24 cellular contexts compared by ENCODE assay signal in the genomic region with DNA sequence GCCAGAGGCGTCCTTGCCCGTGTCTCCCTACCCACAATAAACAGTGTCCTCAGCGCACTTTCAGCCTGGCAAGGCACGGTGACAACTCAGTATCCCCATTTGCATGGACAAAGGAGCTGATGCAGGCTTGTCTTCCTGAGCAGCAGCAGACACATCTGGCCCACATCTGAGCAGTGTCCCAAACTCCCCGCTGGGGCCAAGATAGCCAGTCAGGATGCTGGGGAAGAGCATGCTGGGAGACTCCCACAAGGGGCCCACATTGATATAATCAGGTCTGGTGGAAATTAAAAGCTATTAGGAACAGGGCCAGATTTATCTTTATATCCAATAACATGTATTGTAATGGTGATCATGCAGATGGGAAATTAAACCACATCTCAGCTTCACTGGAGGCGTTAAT. TPM values are rescaled to one million over a fixed set of nuclear protein-coding genes. Genes with fewer than 3 reads are reported as not detected.
DNase-seq lines count a peak whose midpoint lies in the region; ATAC-seq and TF ChIP-seq lines count a peak whose summit lies in the region.
"Had no signal": no experiment of that assay in that cellular context is flagged by ENCODE, and none has a peak within 500 bp of the region (broad histone marks: within the 10 kb centered on the region; RNA-seq: fewer than 3 reads in every experiment).

No MANE protein-coding gene starts in this region.

- WGBS in SK-N-SH (ENCODE audit: low lambda C conversion rate): 26% methylated on average over 6 of the region's 6 CpGs

- no peak for TF ChIP-seq CTCF in SK-N-SH (IDR thresholded peaks at IDR 0.05)
- no peak for TF ChIP-seq CTCF in MM.1S (IDR thresholded peaks at IDR 0.05; ENCODE audit: low read length)

- CTCF ChIA-PET in SK-N-SH (lab: Yijun Ruan, JAX): interaction anchor here (1.0 to 5.7 kb wide), 11 partner anchors 9 to 346 kb away, joined by 3 to 53 read pairs (median 4); no protein-coding TSS in a partner anchor

- H3K36me3 ChIP-seq in SK-N-SH (replicated peaks in 1 of 2; ENCODE audit: control insufficient read depth in 1 of 2, insufficient read depth in 2 of 2, low read length in 1 of 2) (no peaks in the 10 kb centered on the region), MM.1S (replicated peaks; ENCODE audit: insufficient read depth, low read length) (no peaks in the 10 kb centered on the region)

- no peak overlapping the region for H3K27ac Mint-ChIP-seq in naive thymus-derived CD8-positive, alpha-beta T cell
- H3K27ac Mint-ChIP-seq: B cell; CD8-positive, alpha-beta memory T cell; HFFc6 had no signal

- H3F3A ChIP-seq in SK-N-SH (replicated peaks; ENCODE audit: insufficient read depth) (no peaks in the 10 kb centered on the region), MM.1S (ENCODE audit: insufficient read depth, low read length) (no peaks in the 10 kb centered on the region)

- H3K4me1 ChIP-seq in SK-N-SH (ENCODE audit: control insufficient read depth in 1 of 2, insufficient read depth in 2 of 2, low read depth in 1 of 2, low read length in 1 of 2) (peaks cover 0 to 32% of the 10 kb centered on the region in 2 experiments; a peak in 2 of 4 replicates), MM.1S (ENCODE audit: low read length) (no peaks in the 10 kb centered on the region)

- no peaks in the 10 kb centered on the region; the same call in 1 of the 2 replicates for H3K27me3 ChIP-seq in SK-N-SH (ENCODE audit: insufficient read depth)
- no peaks in the 10 kb centered on the region for H3K27me3 ChIP-seq in layer of hippocampus (ENCODE audit: control insufficient read depth, insufficient read depth, low read length)
- H3K27me3 ChIP-seq in MM.1S (replicated peaks; ENCODE audit: insufficient read depth, low read length): peaks cover 80% of the 10 kb centered on the region

- no peaks in the 10 kb centered on the region for H4K20me1 ChIP-seq in SK-N-SH (ENCODE audit: insufficient read depth)
- no peaks in the 10 kb centered on the region for H4K20me1 ChIP-seq in MM.1S (ENCODE audit: insufficient read depth, low read length)

- H3K27me3 Mint-ChIP-seq in naive thymus-derived CD8-positive, alpha-beta T cell: peaks cover 0 to 7% (median 3%) of the 10 kb centered on the region in 5 donors
- H3K27me3 Mint-ChIP-seq: CD4-positive, CD25-positive, alpha-beta regulatory T cell had no signal

- no peaks in the 10 kb centered on the region for H3K4me1 Mint-ChIP-seq in naive thymus-derived CD8-positive, alpha-beta T cell
- H3K4me1 Mint-ChIP-seq: B cell; CD4-positive, CD25-positive, alpha-beta regulatory T cell; CD8-positive, alpha-beta memory T cell had no signal

- TF ChIP-seq EP300 in SK-N-SH (IDR thresholded peaks at IDR 0.05; ENCODE audit: borderline replicate concordance in 1 of 2, low read depth in 1 of 2, low read length in 1 of 2): peak in 1 of 2 experiments; percentile 91; a peak in 2 of 4 replicates

- H3K4me2 ChIP-seq in SK-N-SH (no peak overlapping the region), MM.1S (ENCODE audit: low read depth, low read length) (no peak overlapping the region)

- H2AFZ ChIP-seq in SK-N-SH (ENCODE audit: low read depth) (no peak overlapping the region), MM.1S (ENCODE audit: low read length) (no peak overlapping the region)

- H3K27ac ChIP-seq in SK-N-SH (ENCODE audit: low read depth in 2 of 2, low read length in 1 of 2): peak overlapping the region in 1 of 2 experiments; percentile 95; a peak in 2 of 4 replicates
- H3K27ac ChIP-seq in caudate nucleus (ENCODE audit: low read depth, low read length): peak overlapping the region; percentile 89
- peak overlapping the region; percentile 58 for H3K27ac ChIP-seq in layer of hippocampus (ENCODE audit: low read depth, low read length)
- peak overlapping the region; percentile 90 for H3K27ac ChIP-seq in temporal lobe (ENCODE audit: low read depth, low read length)
- no peak overlapping the region for H3K27ac ChIP-seq in MM.1S (ENCODE audit: low read length)

- H3K9me3 ChIP-seq in SK-N-SH: no peaks in the 10 kb centered on the region
- no peaks in the 10 kb centered on the region for H3K9me3 ChIP-seq in MM.1S (replicated peaks; ENCODE audit: insufficient read depth, low read length)

- no peak for ATAC-seq in naive thymus-derived CD8-positive, alpha-beta T cell
- ATAC-seq: GM12878, HCT116, HepG2 had no signal

- H3K4me3 ChIP-seq in SK-N-SH (ENCODE audit: low read depth in 2 of 2, low read length in 1 of 2) (no peak overlapping the region), MM.1S (ENCODE audit: low read length) (no peak overlapping the region)
- H3K4me3 ChIP-seq: GM12878 had no signal

- no peak overlapping the region for H3K9ac ChIP-seq in SK-N-SH
- no peak overlapping the region for H3K9ac ChIP-seq in MM.1S (ENCODE audit: low read length)

- H3K9me3 Mint-ChIP-seq in naive thymus-derived CD8-positive, alpha-beta T cell: no peaks in the 10 kb centered on the region
- H3K9me3 Mint-ChIP-seq: CD4-positive, CD25-positive, alpha-beta regulatory T cell; CD8-positive, alpha-beta memory T cell; HFFc6 had no signal

- DNase-seq in SK-N-SH (peak; percentile 85), caudate nucleus (lab: John Stamatoyannopoulos, UW) (no peak), MM.1S (no peak), OCI-M1 (lab: John Stamatoyannopoulos, UW) (no peak)
- DNase-seq in naive thymus-derived CD8-positive, alpha-beta T cell: no peak
- DNase-seq: C1 segment of cervical spinal cord; CD4-positive, CD25-positive, alpha-beta regulatory T cell; CD8-positive, alpha-beta memory T cell; COR-L47; DMS 273 treated with DMSO at 0.1 percent for 48 hours; DMS53; DND-41; EL; GOT3; H7; HFFc6 had no signal

- POLR2A ChIA-PET in SK-N-SH (lab: Yijun Ruan, JAX): interaction anchor here (0.7 to 2.4 kb wide), 7 partner anchors 13 to 328 kb away, joined by 3 to 12 read pairs (median 3); no protein-coding TSS in a partner anchor
- POLR2A ChIA-PET in naive thymus-derived CD8-positive, alpha-beta T cell (lab: Charles Lee): no interaction called here

- peaks cover 2 to 4% (median 2%) of the 10 kb centered on the region in 3 donors for H3K36me3 Mint-ChIP-seq in naive thymus-derived CD8-positive, alpha-beta T cell

- TF ChIP-seq RAD21 in SK-N-SH (IDR thresholded peaks at IDR 0.05; ENCODE audit: low read length): peak; percentile 23; the same call in 1 of the 2 replicates

- H3K79me2 ChIP-seq in SK-N-SH (ENCODE audit: insufficient read depth) (no peaks in the 10 kb centered on the region), MM.1S (ENCODE audit: low read length) (no peaks in the 10 kb centered on the region)

- H3K9me2 ChIP-seq in SK-N-SH: no peaks in the 10 kb centered on the region
- H3K9me2 ChIP-seq in MM.1S (replicated peaks; ENCODE audit: insufficient read depth, low read length): no peaks in the 10 kb centered on the region

- H3K4me3 Mint-ChIP-seq in naive thymus-derived CD8-positive, alpha-beta T cell: no peak overlapping the region
- H3K4me3 Mint-ChIP-seq: B cell; CD4-positive, CD25-positive, alpha-beta regulatory T cell; CD8-positive, alpha-beta memory T cell; HFFc6 had no signal

TF ChIP-seq in SK-N-SH, 30 proteins besides CTCF, POLR2A, EP300 and RAD21:
- no peak for TF ChIP-seq TAF1 (IDR thresholded peaks at IDR 0.05; ENCODE audit: borderline replicate concordance, low read depth, low read length)
- TF ChIP-seq CHD2 (IDR thresholded peaks at IDR 0.05; ENCODE audit: low read length, partially characterized antibody): peak; percentile 61
- TF ChIP-seq POLR2AphosphoS5 (IDR thresholded peaks at IDR 0.05; ENCODE audit: low read depth, low read length): 0 out of 2 replicates have a peak, but pooled peaks have one; percentile 29
- TF ChIP-seq FOXJ3 (CRISPR knock-in tag; IDR thresholded peaks at IDR 0.05): peak; percentile 78
- TF ChIP-seq GATA2 (CRISPR knock-in tag; IDR thresholded peaks at IDR 0.05): peak; percentile 95
- TF ChIP-seq NRF1 (IDR thresholded peaks at IDR 0.05; ENCODE audit: low read depth, low read length): no peak
- peak; percentile 99 for TF ChIP-seq RCOR1 (IDR thresholded peaks at IDR 0.05; ENCODE audit: low read length)
- TF ChIP-seq TCF12 (IDR thresholded peaks at IDR 0.05): peak; percentile 50; the same call in 1 of the 2 replicates

RNA-seq across cellular contexts. Expression of a gene that starts 24.7 kb away (rescaled TPM):
- polyA plus RNA-seq in SK-N-SH (2012; rRNA removed): not detected in 2 replicates
- under 0.01 TPM in 1 of 2 replicates, not detected in the other for polyA plus RNA-seq in SK-N-SH (2012; cell fraction: cytosol; rRNA removed)
- not detected in 2 replicates for polyA plus RNA-seq in SK-N-SH (2012; cell fraction: nucleus; rRNA removed)
- total RNA-seq in temporal lobe: 9.1 TPM
- total RNA-seq in naive thymus-derived CD8-positive, alpha-beta T cell: 1 to 10 TPM; 1.3 to 2.1 TPM
- polyA plus RNA-seq in naive thymus-derived CD8-positive, alpha-beta T cell: under 1 TPM; 0.12 to 0.15 (median 0.13) TPM
- total RNA-seq: A172, G401, HFFc6 had no signal
- polyA plus RNA-seq: CD8-positive, alpha-beta memory T cell had no signal

RNA-seq across cellular contexts. Expression of a gene that starts 52.2 kb away (rescaled TPM):
- not detected in 2 replicates for polyA plus RNA-seq in SK-N-SH (2012; rRNA removed)
- polyA plus RNA-seq in SK-N-SH (2012; cell fraction: cytosol; rRNA removed): 0.03 TPM in 1 of 2 replicates, not detected in the other
- not detected in 2 replicates for polyA plus RNA-seq in SK-N-SH (2012; cell fraction: nucleus; rRNA removed)
- 0.49 TPM for total RNA-seq in temporal lobe
- 10 to 100 TPM; 12.9 to 14.4 TPM for total RNA-seq in naive thymus-derived CD8-positive, alpha-beta T cell
- 10 to 100 TPM; 11.9 to 61.6 (median 16.9) TPM for polyA plus RNA-seq in naive thymus-derived CD8-positive, alpha-beta T cell
- total RNA-seq: A172, G401 had no signal
